In genomic region chr7:153091477-153091876, GRCh38 we compare ENCODE assay signal across 21 cellular contexts.
"Had no signal": no experiment of that assay in that cellular context is flagged by ENCODE, and none has a peak within 500 bp of the region (broad histone marks: within the 10 kb centered on the region; RNA-seq: fewer than 3 reads in every experiment).

No MANE protein-coding gene starts in this region.

- ATAC-seq: activated T-helper 17 cell treated with anti-CD3 and anti-CD28 coated beads, Interleukin-2, amount 50 U/mL, for 72 hours; T-helper 17 cell had no signal

- DNase-seq: activated B cell treated with CpG ODN at 0.5 μM for 24 hours; activated CD4-positive, alpha-beta T cell treated with anti-CD3 and anti-CD28 coated beads for 1 hour; activated CD4-positive, alpha-beta T cell treated with anti-CD3 and anti-CD28 coated beads, Interleukin-2, amount 10 ng/mL, durations not matched to agents 24 days and 14 days; activated CD4-positive, alpha-beta T cell treated with anti-CD3 and anti-CD28 coated beads, Interleukin-2, amount 50 U/mL, for 48 hours; activated CD8-positive, alpha-beta memory T cell treated with anti-CD3 and anti-CD28 coated beads for 24 hours; activated gamma-delta T cell; activated naive CD4-positive, alpha-beta T cell treated with anti-CD3 and anti-CD28 coated beads for 36 hours; activated T-cell treated with anti-CD3 and anti-CD28 coated beads, Interleukin-2, amount 50 U/mL, for 48 hours; amygdala; Karpas-422; NCI-H1436 treated with DMSO at 0.1 percent for 48 hours; NCI-H187; NCI-H2081; NCI-H510A treated with DMSO at 0.1 percent for 48 hours; SIG-M5; T-helper 17 cell; T-helper 9 cell had no signal

- H3K27ac ChIP-seq: cardiac muscle cell had no signal

- H3K27me3 Mint-ChIP-seq: activated B cell treated with CpG ODN at 0.5 μM for 24 hours; activated CD4-positive, alpha-beta T cell treated with anti-CD3 and anti-CD28 coated beads, Interleukin-2, amount 10 ng/mL, durations not matched to agents 24 days and 14 days; activated naive CD8-positive, alpha-beta T cell; activated T-helper 17 cell treated with anti-CD3 and anti-CD28 coated beads, Interleukin-2, amount 50 U/mL, for 72 hours had no signal

- H3K4me1 Mint-ChIP-seq: activated B cell treated with CpG ODN at 0.5 μM for 24 hours; activated CD4-positive, alpha-beta T cell treated with anti-CD3 and anti-CD28 coated beads, Interleukin-2, amount 10 ng/mL, durations not matched to agents 24 days and 14 days; activated T-helper 17 cell treated with anti-CD3 and anti-CD28 coated beads, Interleukin-2, amount 50 U/mL, for 72 hours; T-helper 17 cell had no signal

- H3K4me3 ChIP-seq: cardiac muscle cell had no signal

- H3K4me3 Mint-ChIP-seq: activated B cell treated with CpG ODN at 0.5 μM for 24 hours; activated CD4-positive, alpha-beta T cell treated with anti-CD3 and anti-CD28 coated beads, Interleukin-2, amount 10 ng/mL, durations not matched to agents 24 days and 14 days; activated naive CD4-positive, alpha-beta T cell treated with anti-CD3 and anti-CD28 coated beads for 36 hours; activated naive CD8-positive, alpha-beta T cell; activated T-helper 17 cell treated with anti-CD3 and anti-CD28 coated beads, Interleukin-2, amount 50 U/mL, for 72 hours; brain; T-helper 17 cell had no signal

- H3K36me3 Mint-ChIP-seq: brain had no signal

- H3K9me3 Mint-ChIP-seq: activated CD4-positive, alpha-beta T cell treated with anti-CD3 and anti-CD28 coated beads, Interleukin-2, amount 10 ng/mL, durations not matched to agents 24 days and 14 days had no signal

- H3K36me3 ChIP-seq: cardiac muscle cell had no signal

- H3K27me3 ChIP-seq: cardiac muscle cell had no signal
